1 cellular context compared by ENCODE assay signal in genomic region chr13:30648522-30649012, GRCh38.
TF ChIP-seq lines count a peak whose summit lies in the region.

No MANE protein-coding gene starts in this region.

TF ChIP-seq in HepG2, 621 proteins besides CTCF, POLR2A, EP300 and RAD21:
- no peak for TF ChIP-seq FOXP1 (IDR thresholded peaks at IDR 0.05)
- peak; percentile 9; the same call in 1 of the 2 replicates for TF ChIP-seq FOXP1 (CRISPR knock-in tag; IDR thresholded peaks at IDR 0.05)
- no peak for TF ChIP-seq ZNF329 (CRISPR knock-in tag; IDR thresholded peaks at IDR 0.05; ENCODE audit: low read depth)
- TF ChIP-seq ZNF580 (CRISPR knock-in tag; IDR thresholded peaks at IDR 0.05; ENCODE audit: borderline replicate concordance, low read depth): no peak
- TF ChIP-seq PAXIP1 (CRISPR knock-in tag; conservative IDR thresholded peaks at IDR 0.05): 0 out of 2 replicates have a peak, but pooled peaks have one; percentile 30
- TF ChIP-seq SOX5 (CRISPR knock-in tag; IDR thresholded peaks at IDR 0.05; ENCODE audit: borderline replicate concordance): no peak
- no peak for TF ChIP-seq SMAD3 (CRISPR knock-in tag; IDR thresholded peaks at IDR 0.05)
